In genomic region chr7:121266307-121266894, GRCh38 we compare ENCODE assay signal across 31 cellular contexts.
"Had no signal": no experiment of that assay in that cellular context is flagged by ENCODE, and none has a peak within 500 bp of the region (broad histone marks: within the 10 kb centered on the region; RNA-seq: fewer than 3 reads in every experiment).

No MANE protein-coding gene starts in this region.

- H3K4me3 Mint-ChIP-seq: activated CD4-positive, alpha-beta memory T cell treated with anti-CD3 and anti-CD28 coated beads for 36 hours; activated CD4-positive, alpha-beta T cell treated with anti-CD3 and anti-CD28 coated beads for 36 hours; activated CD4-positive, alpha-beta T cell treated with anti-CD3 and anti-CD28 coated beads, Interleukin-2, amount 10 ng/mL, durations not matched to agents 24 days and 14 days; activated CD8-positive, alpha-beta memory T cell treated with anti-CD3 and anti-CD28 coated beads, Interleukin-2, amount 10 ng/mL, durations not matched to agents 7 days and 5 days; activated CD8-positive, alpha-beta T cell treated with anti-CD3 and anti-CD28 coated beads, Interleukin-2, amount 10 ng/mL, durations not matched to agents 7 days and 5 days; activated naive CD4-positive, alpha-beta T cell treated with anti-CD3 and anti-CD28 coated beads, Interleukin-2, amount 10 ng/mL, durations not matched to agents 7 days and 5 days; activated naive CD8-positive, alpha-beta T cell treated with anti-CD3 and anti-CD28 coated beads, Interleukin-2, amount 10 ng/mL, durations not matched to agents 7 days and 5 days; brain; central memory CD8-positive, alpha-beta T cell; dendritic cell treated with granulocyte-macrophage colony-stimulating factor and Interleukin-4, amounts not matched to agents 40 ng/mL and 50 ng/mL, for 4 days; effector memory CD8-positive, alpha-beta T cell; T-helper 17 cell had no signal

- H3K4me1 Mint-ChIP-seq: activated CD8-positive, alpha-beta memory T cell treated with anti-CD3 and anti-CD28 coated beads, Interleukin-2, amount 10 ng/mL, durations not matched to agents 7 days and 5 days; activated naive CD4-positive, alpha-beta T cell treated with anti-CD3 and anti-CD28 coated beads, Interleukin-2, amount 10 ng/mL, durations not matched to agents 7 days and 5 days; activated naive CD8-positive, alpha-beta T cell treated with anti-CD3 and anti-CD28 coated beads, Interleukin-2, amount 10 ng/mL, durations not matched to agents 7 days and 5 days; brain; central memory CD8-positive, alpha-beta T cell; T-helper 17 cell had no signal

- H3K4me3 ChIP-seq: ascending aorta, coronary artery, esophagus squamous epithelium had no signal

- H3K4me1 ChIP-seq: ascending aorta, esophagus squamous epithelium had no signal

- ATAC-seq: activated CD4-positive, alpha-beta T cell treated with anti-CD3 and anti-CD28 coated beads for 36 hours; activated CD8-positive, alpha-beta memory T cell treated with anti-CD3 and anti-CD28 coated beads, Interleukin-2, amount 10 ng/mL, durations not matched to agents 7 days and 5 days; activated CD8-positive, alpha-beta T cell treated with anti-CD3 and anti-CD28 coated beads, Interleukin-2, amount 10 ng/mL, durations not matched to agents 7 days and 5 days; activated naive CD4-positive, alpha-beta T cell treated with anti-CD3 and anti-CD28 coated beads, Interleukin-2, amount 50 U/mL, for 72 hours; effector memory CD8-positive, alpha-beta T cell; T-helper 17 cell had no signal

- H3K27ac Mint-ChIP-seq: activated CD4-positive, alpha-beta memory T cell treated with anti-CD3 and anti-CD28 coated beads for 36 hours; activated CD4-positive, alpha-beta T cell treated with anti-CD3 and anti-CD28 coated beads for 36 hours; activated CD4-positive, alpha-beta T cell treated with anti-CD3 and anti-CD28 coated beads, Interleukin-2, amount 10 ng/mL, durations not matched to agents 24 days and 14 days; activated CD8-positive, alpha-beta memory T cell treated with anti-CD3 and anti-CD28 coated beads, Interleukin-2, amount 10 ng/mL, durations not matched to agents 7 days and 5 days; activated CD8-positive, alpha-beta T cell treated with anti-CD3 and anti-CD28 coated beads, Interleukin-2, amount 10 ng/mL, durations not matched to agents 7 days and 5 days; activated naive CD4-positive, alpha-beta T cell treated with anti-CD3 and anti-CD28 coated beads, Interleukin-2, amount 10 ng/mL, durations not matched to agents 7 days and 5 days; activated naive CD4-positive, alpha-beta T cell treated with anti-CD3 and anti-CD28 coated beads, Interleukin-2, amount 50 U/mL, for 72 hours; activated naive CD8-positive, alpha-beta T cell treated with anti-CD3 and anti-CD28 coated beads, Interleukin-2, amount 10 ng/mL, durations not matched to agents 7 days and 5 days; brain; dendritic cell treated with granulocyte-macrophage colony-stimulating factor and Interleukin-4, amounts not matched to agents 40 ng/mL and 50 ng/mL, for 4 days; effector memory CD8-positive, alpha-beta T cell; T-helper 17 cell had no signal

- H3K36me3 Mint-ChIP-seq: activated CD4-positive, alpha-beta memory T cell treated with anti-CD3 and anti-CD28 coated beads for 36 hours; activated CD8-positive, alpha-beta memory T cell treated with anti-CD3 and anti-CD28 coated beads, Interleukin-2, amount 10 ng/mL, durations not matched to agents 7 days and 5 days; activated naive CD4-positive, alpha-beta T cell treated with anti-CD3 and anti-CD28 coated beads, Interleukin-2, amount 10 ng/mL, durations not matched to agents 7 days and 5 days; activated naive CD4-positive, alpha-beta T cell treated with anti-CD3 and anti-CD28 coated beads, Interleukin-2, amount 50 U/mL, for 72 hours; activated naive CD8-positive, alpha-beta T cell treated with anti-CD3 and anti-CD28 coated beads, Interleukin-2, amount 10 ng/mL, durations not matched to agents 7 days and 5 days; brain had no signal

- DNase-seq: activated CD4-positive, alpha-beta memory T cell treated with anti-CD3 and anti-CD28 coated beads for 36 hours; activated CD4-positive, alpha-beta T cell treated with anti-CD3 and anti-CD28 coated beads for 36 hours; activated CD4-positive, alpha-beta T cell treated with anti-CD3 and anti-CD28 coated beads, Interleukin-2, amount 10 ng/mL, durations not matched to agents 24 days and 14 days; activated CD4-positive, CD25-positive, alpha-beta regulatory T cell; activated CD4-positive, CD25-positive, alpha-beta regulatory T cell treated with anti-CD3 and anti-CD28 coated beads, Interleukin-2, amount 50 U/mL, for 72 hours; activated CD8-positive, alpha-beta memory T cell treated with anti-CD3 and anti-CD28 coated beads, Interleukin-2, amount 10 ng/mL, durations not matched to agents 7 days and 5 days; activated CD8-positive, alpha-beta memory T cell treated with anti-CD3 and anti-CD28 coated beads, Interleukin-2, amount 50 U/mL, for 4 hours; activated CD8-positive, alpha-beta T cell treated with anti-CD3 and anti-CD28 coated beads, Interleukin-2, amount 10 ng/mL, durations not matched to agents 7 days and 5 days; activated gamma-delta T cell; activated naive CD4-positive, alpha-beta T cell; activated naive CD4-positive, alpha-beta T cell treated with anti-CD3 and anti-CD28 coated beads, Interleukin-2, amount 10 ng/mL, durations not matched to agents 7 days and 5 days; activated naive CD8-positive, alpha-beta T cell treated with anti-CD3 and anti-CD28 coated beads, Interleukin-2, amount 10 ng/mL, durations not matched to agents 7 days and 5 days; activated T-cell treated with anti-CD3 and anti-CD28 coated beads, Interleukin-2, amount 50 U/mL, for 1 hour; activated T-cell treated with anti-CD3 and anti-CD28 coated beads, Interleukin-2, amount 50 U/mL, for 48 hours; effector CD4-positive, alpha-beta T cell; effector memory CD8-positive, alpha-beta T cell; esophagus squamous epithelium; foreskin fibroblast; head of caudate nucleus; hippocampal formation; T-helper 17 cell had no signal

- FAIRE-seq: bronchial epithelial cell, endothelial cell of umbilical vein, frontal cortex had no signal

- H3K27me3 ChIP-seq: ascending aorta, esophagus squamous epithelium had no signal

- H3K9me3 Mint-ChIP-seq: activated CD4-positive, alpha-beta memory T cell treated with anti-CD3 and anti-CD28 coated beads for 36 hours; activated naive CD4-positive, alpha-beta T cell treated with anti-CD3 and anti-CD28 coated beads, Interleukin-2, amount 10 ng/mL, durations not matched to agents 7 days and 5 days; activated naive CD4-positive, alpha-beta T cell treated with anti-CD3 and anti-CD28 coated beads, Interleukin-2, amount 50 U/mL, for 72 hours; activated naive CD8-positive, alpha-beta T cell treated with anti-CD3 and anti-CD28 coated beads, Interleukin-2, amount 10 ng/mL, durations not matched to agents 7 days and 5 days; central memory CD8-positive, alpha-beta T cell; dendritic cell treated with granulocyte-macrophage colony-stimulating factor and Interleukin-4, amounts not matched to agents 40 ng/mL and 50 ng/mL, for 4 days had no signal

- H3K27me3 Mint-ChIP-seq: activated naive CD4-positive, alpha-beta T cell treated with anti-CD3 and anti-CD28 coated beads, Interleukin-2, amount 10 ng/mL, durations not matched to agents 7 days and 5 days; dendritic cell treated with granulocyte-macrophage colony-stimulating factor and Interleukin-4, amounts not matched to agents 40 ng/mL and 50 ng/mL, for 4 days had no signal

- H3K9me3 ChIP-seq: ascending aorta, esophagus squamous epithelium had no signal

- H3K27ac ChIP-seq: ascending aorta, coronary artery, epithelial cell of prostate, esophagus squamous epithelium had no signal
